15 cellular contexts compared by ENCODE assay signal in the genomic region with DNA sequence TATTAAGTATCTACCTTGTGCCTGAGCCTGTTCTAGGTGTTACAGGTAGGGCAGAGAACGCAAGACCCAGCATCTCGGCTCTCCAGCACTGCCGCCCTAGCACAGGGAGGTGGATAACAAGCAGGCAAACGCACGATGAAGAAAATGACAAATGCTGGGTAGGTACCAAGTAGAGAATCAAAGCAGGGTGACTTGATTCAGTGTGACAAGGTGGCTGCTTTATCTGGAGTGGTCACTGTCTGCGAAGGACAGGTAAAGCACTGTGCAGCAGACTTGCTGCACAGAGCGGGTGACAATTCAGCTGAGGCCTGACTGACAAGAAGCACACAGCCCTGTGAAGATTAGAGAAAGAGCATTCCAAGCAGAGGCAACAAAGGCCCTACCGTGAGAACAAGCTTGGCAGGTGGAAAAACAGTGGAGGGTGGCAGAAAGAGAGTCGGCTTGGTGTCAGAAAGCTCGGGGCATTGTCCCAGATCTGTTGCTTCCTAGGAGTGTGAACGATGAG. TPM values are rescaled to one million over a fixed set of nuclear protein-coding genes. Genes with fewer than 3 reads are reported as not detected.
DNase-seq lines count a peak whose midpoint lies in the region; ATAC-seq, FAIRE-seq and TF ChIP-seq lines count a peak whose summit lies in the region.
"Had no signal": no experiment of that assay in that cellular context is flagged by ENCODE, and none has a peak within 500 bp of the region (broad histone marks: within the 10 kb centered on the region; RNA-seq: fewer than 3 reads in every experiment).

No MANE protein-coding gene starts in this region.

- peak; percentile 78 for DNase-seq in activated effector memory CD4-positive, alpha-beta T cell treated with anti-CD3 and anti-CD28 coated beads, Interleukin-2, amount 50 U/mL, for 16 hours
- DNase-seq in activated effector memory CD4-positive, alpha-beta T cell treated with Interleukin-2 at 50 U/mL for 16 hours = no peak
- peak; percentile 52 for DNase-seq in activated CD8-positive, alpha-beta T cell treated with anti-CD3 and anti-CD28 coated beads, Interleukin-2, amount 10 ng/mL, durations not matched to agents 7 days and 5 days
- DNase-seq in endothelial cell of umbilical vein (ENCODE audit: low read depth, low spot score) (peak; percentile 32), stomach (no peak), NCI-H1417 treated with DMSO at 0.1 percent for 48 hours (lab: John Stamatoyannopoulos, UW) (no peak)
- DNase-seq: midbrain, NCI-H2029 treated with DMSO at 0.1 percent for 48 hours, NCI-H82, Right ventricle myocardium superior, tibial artery had no signal

- POLR2A ChIA-PET in activated CD8-positive, alpha-beta T cell treated with anti-CD3 and anti-CD28 coated beads, Interleukin-2, amount 10 ng/mL, durations not matched to agents 7 days and 5 days (lab: Charles Lee) = interaction anchor here (0.5 to 9.9 kb wide), 18 partner anchors 11 to 1085 kb away, joined by 3 to 223 read pairs (median 4); a partner anchor contains a TSS
- POLR2A ChIA-PET in endothelial cell of umbilical vein (lab: Charles Lee) = interaction anchor here (1.1 kb wide), 1 partner anchor 11 kb away, joined by 3 read pairs; no protein-coding TSS in a partner anchor

- H3K4me1 ChIP-seq in endothelial cell of umbilical vein (ENCODE audit: control insufficient read depth, extremely low read depth, insufficient read depth, low read length) = peaks cover 59% of the 10 kb centered on the region
- no peaks in the 10 kb centered on the region for H3K4me1 ChIP-seq in stomach
- H3K4me1 ChIP-seq: tibial artery had no signal

- no peak for FAIRE-seq in endothelial cell of umbilical vein (lab: Jason Lieb, UNC)
- FAIRE-seq: D721Med, K562 had no signal

- H3K4me3 Mint-ChIP-seq in activated CD8-positive, alpha-beta T cell treated with anti-CD3 and anti-CD28 coated beads, Interleukin-2, amount 10 ng/mL, durations not matched to agents 7 days and 5 days = peak overlapping the region; percentile 73

- dilution Hi-C loops in endothelial cell of umbilical vein (cut with MboI; ENCODE audit: extremely low pct_ligation_motif_present, low sequenced_read_pairs) = no loop called here

- intact Hi-C loops in endothelial cell of umbilical vein (cut with micrococcal nuclease) (no loop called here), stomach (cut with DNase I; ENCODE audit: low total_unique reads) (no loop called here)

- BruUV-seq in endothelial cell of umbilical vein (replicated peaks; lab: Mats Ljungman, UMichigan) = no TSS peak

- TF ChIP-seq CTCF in endothelial cell of umbilical vein (IDR thresholded peaks at IDR 0.05; ENCODE audit: extremely low read depth in 1 of 2, insufficient read depth in 1 of 2, low read depth in 1 of 2, low read length in 2 of 2) (no peak), stomach (IDR thresholded peaks at IDR 0.05) (no peak)

- no peaks in the 10 kb centered on the region for H3K27me3 ChIP-seq in endothelial cell of umbilical vein (ENCODE audit: control insufficient read depth in 2 of 2, insufficient read depth in 2 of 2, low read length in 2 of 2)
- H3K27me3 ChIP-seq in stomach = no peaks in the 10 kb centered on the region
- H3K27me3 ChIP-seq: tibial artery had no signal

- no peaks in the 10 kb centered on the region for H3K9me1 ChIP-seq in endothelial cell of umbilical vein (replicated peaks; ENCODE audit: control insufficient read depth, extremely low read depth, insufficient read depth, low read length)

- CTCF ChIA-PET in activated CD8-positive, alpha-beta T cell treated with anti-CD3 and anti-CD28 coated beads, Interleukin-2, amount 10 ng/mL, durations not matched to agents 7 days and 5 days (lab: Charles Lee) = interaction anchor here (0.6 to 6.9 kb wide), 13 partner anchors 8 to 138 kb away, joined by 3 to 51 read pairs (median 5); a partner anchor contains a TSS
- CTCF ChIA-PET in endothelial cell of umbilical vein (lab: Charles Lee) = interaction anchor here (1.0 to 4.1 kb wide), 6 partner anchors 10 to 792 kb away, joined by 3 to 17 read pairs (median 5); a partner anchor contains a TSS

- no peak overlapping the region for H2AFZ ChIP-seq in endothelial cell of umbilical vein (ENCODE audit: low read depth, low read length)

- H3K4me3 ChIP-seq in endothelial cell of umbilical vein (replicated peaks in 1 of 3; ENCODE audit: insufficient read depth in 1 of 3, low read depth in 1 of 3, low read length in 3 of 3) (no peak overlapping the region), stomach (no peak overlapping the region)
- H3K4me3 ChIP-seq: K562, tibial artery had no signal

- peak; percentile 14 for ATAC-seq in activated CD8-positive, alpha-beta T cell treated with anti-CD3 and anti-CD28 coated beads, Interleukin-2, amount 10 ng/mL, durations not matched to agents 7 days and 5 days
- no peak for ATAC-seq in HG02763 (IDR thresholded peaks at IDR 0.05; ENCODE audit: unreplicated experiment)
- no peak for ATAC-seq in GM18867 (IDR thresholded peaks at IDR 0.05; ENCODE audit: unreplicated experiment)
- ATAC-seq: K562 had no signal

- no peak overlapping the region for H3K4me2 ChIP-seq in endothelial cell of umbilical vein (ENCODE audit: insufficient read depth, low read length)

- peaks cover 2% of the 10 kb centered on the region for H4K20me1 ChIP-seq in endothelial cell of umbilical vein (replicated peaks; ENCODE audit: control insufficient read depth, extremely low read depth, insufficient read depth, low read length)

- TF ChIP-seq EP300 in stomach (IDR thresholded peaks at IDR 0.05) = no peak

- peaks cover 87% of the 10 kb centered on the region for H3K4me1 Mint-ChIP-seq in activated CD8-positive, alpha-beta T cell treated with anti-CD3 and anti-CD28 coated beads, Interleukin-2, amount 10 ng/mL, durations not matched to agents 7 days and 5 days (ENCODE audit: low read depth)

- H3K36me3 Mint-ChIP-seq in activated CD8-positive, alpha-beta T cell treated with anti-CD3 and anti-CD28 coated beads, Interleukin-2, amount 10 ng/mL, durations not matched to agents 7 days and 5 days (ENCODE audit: low read depth) = peaks cover 71% of the 10 kb centered on the region

- peaks cover 0 to 6% of the 10 kb centered on the region in 2 experiments for H3K36me3 ChIP-seq in endothelial cell of umbilical vein (ENCODE audit: control insufficient read depth in 2 of 2, extremely low read depth in 1 of 2, insufficient read depth in 2 of 2, low read length in 2 of 2)
- no peaks in the 10 kb centered on the region for H3K36me3 ChIP-seq in stomach
- H3K36me3 ChIP-seq: tibial artery had no signal

- no peaks in the 10 kb centered on the region for H3K9me3 ChIP-seq in endothelial cell of umbilical vein (replicated peaks; ENCODE audit: control insufficient read depth, insufficient read depth, low read length)
- H3K9me3 ChIP-seq in stomach = no peaks in the 10 kb centered on the region
- H3K9me3 ChIP-seq: tibial artery had no signal

- H3K27ac ChIP-seq in endothelial cell of umbilical vein (ENCODE audit: insufficient read depth, low read depth, low read length) (no peak overlapping the region), stomach (peak overlapping the region; percentile 52 to 60 (median 55))
- H3K27ac ChIP-seq: tibial artery had no signal

- peaks cover 95% of the 10 kb centered on the region for H3K79me2 ChIP-seq in endothelial cell of umbilical vein (ENCODE audit: control insufficient read depth, insufficient read depth, low read length)

- TF ChIP-seq POLR2A in endothelial cell of umbilical vein (IDR thresholded peaks at IDR 0.05; ENCODE audit: low read depth, low read length) (no peak), stomach (IDR thresholded peaks at IDR 0.05) (no peak)

- no peaks in the 10 kb centered on the region for H3K27me3 Mint-ChIP-seq in activated CD8-positive, alpha-beta T cell treated with anti-CD3 and anti-CD28 coated beads, Interleukin-2, amount 10 ng/mL, durations not matched to agents 7 days and 5 days (ENCODE audit: low read depth)

- 73 to 82% (median 80%) methylated on average over 11 of the region's 11 CpGs for WGBS in stomach, 5 donors

- peak overlapping the region; percentile 91 for H3K27ac Mint-ChIP-seq in activated CD8-positive, alpha-beta T cell treated with anti-CD3 and anti-CD28 coated beads, Interleukin-2, amount 10 ng/mL, durations not matched to agents 7 days and 5 days

- no peak overlapping the region for H3K9ac ChIP-seq in endothelial cell of umbilical vein (replicated peaks; ENCODE audit: extremely low read depth, insufficient read depth, low read length)

- no peaks in the 10 kb centered on the region for H3K9me3 Mint-ChIP-seq in activated CD8-positive, alpha-beta T cell treated with anti-CD3 and anti-CD28 coated beads, Interleukin-2, amount 10 ng/mL, durations not matched to agents 7 days and 5 days (ENCODE audit: insufficient read depth)

TF ChIP-seq in endothelial cell of umbilical vein, 7 proteins besides CTCF, POLR2A, EP300 and RAD21 (continues in another document):
- TF ChIP-seq GATA2 (IDR thresholded peaks at IDR 0.05; ENCODE audit: insufficient read depth, insufficient read length, low read depth, low read length) (no peak), MYC (IDR thresholded peaks at IDR 0.05; ENCODE audit: low read depth, low read length) (no peak)

RNA-seq across cellular contexts. Expression of a gene that starts 12.9 kb away (rescaled TPM):
- total RNA-seq in activated CD8-positive, alpha-beta T cell treated with anti-CD3 and anti-CD28 coated beads, Interleukin-2, amount 10 ng/mL, durations not matched to agents 7 days and 5 days = 100 to 1,000 TPM; 318 to 343 TPM
- 101 and 103 TPM in 2 replicates for total RNA-seq in endothelial cell of umbilical vein
- 97.7 and 100 TPM in 2 replicates for polyA plus RNA-seq in endothelial cell of umbilical vein
- 113 and 120 TPM in 2 replicates for polyA plus RNA-seq in endothelial cell of umbilical vein (2011; cell fraction: cytosol; rRNA removed)
- 105 and 108 TPM in 2 replicates for polyA plus RNA-seq in endothelial cell of umbilical vein (2011; cell fraction: nucleus; rRNA removed)
- polyA plus RNA-seq in endothelial cell of umbilical vein (2012) = 54.4 and 93.2 TPM in 2 replicates
- 323 and 360 TPM in 2 replicates for polyA minus RNA-seq in endothelial cell of umbilical vein
- 1.2 TPM for polyA minus RNA-seq in endothelial cell of umbilical vein (2011; cell fraction: cytosol; rRNA and poly(A)+ RNA removed)
- 293 and 389 TPM in 2 replicates for polyA minus RNA-seq in endothelial cell of umbilical vein (2011; cell fraction: nucleus; rRNA and poly(A)+ RNA removed)
- total RNA-seq in stomach = 10 to 100 TPM in 4 of 5 donors, 1 to 10 TPM in 1; 6.1 to 84.0 (median 46.3) TPM
- polyA plus RNA-seq in stomach = 1 to 10 TPM; 5.5 to 7.5 (median 6.1) TPM

RNA-seq across cellular contexts. Expression of a gene that starts 53.1 kb away (rescaled TPM):
- under 1 TPM; 0.52 to 0.66 TPM for total RNA-seq in activated CD8-positive, alpha-beta T cell treated with anti-CD3 and anti-CD28 coated beads, Interleukin-2, amount 10 ng/mL, durations not matched to agents 7 days and 5 days
- total RNA-seq in endothelial cell of umbilical vein (0.25 and 0.35 TPM in 2 replicates), stomach (10 to 100 TPM; 15.8 to 52.2 (median 22.0) TPM)
- polyA plus RNA-seq in endothelial cell of umbilical vein (0.32 and 0.37 TPM in 2 replicates), stomach (10 to 100 TPM; 11.2 to 14.6 (median 12.5) TPM)
- 0.10 and 0.28 TPM in 2 replicates for polyA plus RNA-seq in endothelial cell of umbilical vein (2011; cell fraction: cytosol; rRNA removed)
- 0.08 and 0.10 TPM in 2 replicates for polyA plus RNA-seq in endothelial cell of umbilical vein (2011; cell fraction: nucleus; rRNA removed)
- 0.11 and 0.42 TPM in 2 replicates for polyA plus RNA-seq in endothelial cell of umbilical vein (2012)
- polyA minus RNA-seq in endothelial cell of umbilical vein = 0.12 and 0.76 TPM in 2 replicates
- not detected for polyA minus RNA-seq in endothelial cell of umbilical vein (2011; cell fraction: cytosol; rRNA and poly(A)+ RNA removed)
- polyA minus RNA-seq in endothelial cell of umbilical vein (2011; cell fraction: nucleus; rRNA and poly(A)+ RNA removed) = 0.19 TPM in 1 of 2 replicates, not detected in the other
- polyA plus RNA-seq: K562 had no signal

Comparison
In these comparisons a context has a peak if more than half of its experiments do, and no peak if none do; other contexts are left out.
1. DNase-seq: peak in activated effector memory CD4-positive, alpha-beta T cell treated with anti-CD3 and anti-CD28 coated beads, Interleukin-2, amount 50 U/mL, for 16 hours (single experiment), activated CD8-positive, alpha-beta T cell treated with anti-CD3 and anti-CD28 coated beads, Interleukin-2, amount 10 ng/mL, durations not matched to agents 7 days and 5 days (single experiment) and endothelial cell of umbilical vein (single experiment); none in activated effector memory CD4-positive, alpha-beta T cell treated with Interleukin-2 at 50 U/mL for 16 hours (single experiment), stomach (single experiment) and NCI-H1417 treated with DMSO at 0.1 percent for 48 hours (single experiment).
2. RNA of a gene that starts 53.1 kb away (total RNA-seq): 15.8 to 52.2 TPM in stomach; 0.52 to 0.66 TPM in activated CD8-positive, alpha-beta T cell treated with anti-CD3 and anti-CD28 coated beads, Interleukin-2, amount 10 ng/mL, durations not matched to agents 7 days and 5 days and 0.25 to 0.35 TPM in endothelial cell of umbilical vein; every median in the first group is over 10 times any median in the second.